Comparison of ENCODE assay signal across 24 cellular contexts in genomic region chr10:128218161-128218560, GRCh38.
"Had no signal": no experiment of that assay in that cellular context is flagged by ENCODE, and none has a peak within 500 bp of the region (broad histone marks: within the 10 kb centered on the region; RNA-seq: fewer than 3 reads in every experiment).

No MANE protein-coding gene starts in this region.

- H3K4me1 ChIP-seq: colonic mucosa, esophagus squamous epithelium, gastrocnemius medialis, lower lobe of right lung had no signal

- H3K9me3 ChIP-seq: colonic mucosa, esophagus squamous epithelium, gastrocnemius medialis, heart right ventricle, left lung, lower lobe of right lung, mucosa of descending colon had no signal

- H3K4me3 ChIP-seq: colonic mucosa, esophagus squamous epithelium, gastrocnemius medialis, heart right ventricle, left lung, lower lobe of right lung, mucosa of descending colon had no signal

- H3K36me3 ChIP-seq: colonic mucosa, esophagus squamous epithelium, gastrocnemius medialis, heart right ventricle, left lung, lower lobe of right lung had no signal

- H3K27me3 ChIP-seq: colonic mucosa, gastrocnemius medialis had no signal

- DNase-seq: colonic mucosa; cortex of kidney; effector CD8-positive, alpha-beta T cell; effector memory CD8-positive, alpha-beta T cell; endodermal cell; erythroblast; esophagus squamous epithelium; foreskin fibroblast; foreskin melanocyte; gastrocnemius medialis; glutamatergic neuron; head of caudate nucleus; heart right ventricle; hippocampal formation; left cardiac atrium; left lung; left ventricle myocardium superior; lower lobe of right lung; mesenchymal stem cell; mucosa of descending colon had no signal

- FAIRE-seq: islet of Langerhans, keratinocyte had no signal

- H3K27ac ChIP-seq: colonic mucosa, epithelial cell of prostate, esophagus squamous epithelium, gastrocnemius medialis, heart right ventricle, left lung, lower lobe of right lung had no signal

- ATAC-seq: effector memory CD8-positive, alpha-beta T cell; esophagus mucosa; gastrocnemius medialis; heart right ventricle; left cardiac atrium; left lung; left ventricle myocardium superior; lower lobe of right lung; mucosa of descending colon had no signal
